ENCODE assay signal across 14 cellular contexts in the genomic region with DNA sequence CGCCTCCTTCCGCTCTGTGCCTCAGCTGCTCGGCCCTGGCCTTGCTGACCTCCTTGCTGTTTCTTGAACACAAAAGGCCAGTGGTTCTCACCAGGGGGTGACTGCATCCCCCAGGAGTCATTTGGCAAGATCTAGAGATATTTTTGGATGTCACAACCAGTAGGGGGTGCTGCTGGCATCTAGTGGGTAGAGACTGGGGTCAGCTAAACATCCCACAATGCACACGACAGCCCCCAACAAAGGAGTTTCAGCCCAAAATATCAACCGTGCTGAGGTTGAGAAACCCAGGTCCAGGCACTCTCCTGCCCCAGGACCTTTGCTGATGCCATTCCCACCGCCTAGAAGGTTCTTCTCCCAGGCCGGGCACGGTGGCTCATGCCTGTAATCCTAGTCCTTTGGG. TPM values are rescaled to one million over a fixed set of nuclear protein-coding genes. Genes with fewer than 3 reads are reported as not detected.
DNase-seq lines count a peak whose midpoint lies in the region; ATAC-seq and TF ChIP-seq lines count a peak whose summit lies in the region.
"Had no signal": no experiment of that assay in that cellular context is flagged by ENCODE, and none has a peak within 500 bp of the region (broad histone marks: within the 10 kb centered on the region; RNA-seq: fewer than 3 reads in every experiment).

No MANE protein-coding gene starts in this region.

- peak; percentile 24 for TF ChIP-seq CTCF in MCF 10A (IDR thresholded peaks at IDR 0.05; ENCODE audit: unreplicated experiment)
- TF ChIP-seq CTCF in mammary epithelial cell (conservative IDR thresholded peaks at IDR 0.05 in 1 of 2, IDR thresholded peaks at IDR 0.05 in 1 of 2; ENCODE audit: extremely low read depth in 1 of 2, insufficient read depth in 1 of 2, low read depth in 1 of 2, low read length in 2 of 2) = no peak
- TF ChIP-seq CTCF in endothelial cell (IDR thresholded peaks at IDR 0.05; ENCODE audit: unreplicated experiment) = peak; percentile 18
- peak; percentile 13 for TF ChIP-seq CTCF in upper lobe of right lung (IDR thresholded peaks at IDR 0.05)

- no peaks in the 10 kb centered on the region for H3K79me2 ChIP-seq in mammary epithelial cell (ENCODE audit: insufficient read depth, low read length)
- H3K79me2 ChIP-seq: hepatocyte had no signal

- H3K4me3 ChIP-seq in mammary epithelial cell (replicated peaks in 1 of 3; ENCODE audit: insufficient read depth in 1 of 3, low read depth in 2 of 3, low read length in 3 of 3) = no peak overlapping the region
- no peak overlapping the region for H3K4me3 ChIP-seq in upper lobe of right lung
- H3K4me3 ChIP-seq: hepatocyte, tibial nerve had no signal

- H3K27ac ChIP-seq in mammary epithelial cell (ENCODE audit: insufficient read depth, low read depth, low read length) (no peak overlapping the region), upper lobe of right lung (no peak overlapping the region)
- H3K27ac ChIP-seq: hepatocyte, neutrophil, tibial nerve had no signal

- dilution Hi-C loops in mammary epithelial cell (cut with HindIII; ENCODE audit: low sequenced_read_pairs) = no loop called here

- H3K27me3 ChIP-seq in mammary epithelial cell (ENCODE audit: insufficient read depth, low read length) (no peaks in the 10 kb centered on the region), upper lobe of right lung (no peaks in the 10 kb centered on the region)
- H3K27me3 ChIP-seq: hepatocyte, neutrophil, tibial nerve had no signal

- H3K4me1 ChIP-seq in mammary epithelial cell (ENCODE audit: insufficient read depth, low read length) (no peaks in the 10 kb centered on the region), upper lobe of right lung (no peaks in the 10 kb centered on the region)
- H3K4me1 ChIP-seq: tibial nerve had no signal

- H3K9ac ChIP-seq in mammary epithelial cell (ENCODE audit: insufficient read depth, low read length) = no peak overlapping the region

- H3K9me3 ChIP-seq in mammary epithelial cell (replicated peaks; ENCODE audit: insufficient read depth, low read length) (no peaks in the 10 kb centered on the region), upper lobe of right lung (no peaks in the 10 kb centered on the region)
- H3K9me3 ChIP-seq: neutrophil, tibial nerve had no signal

- no TSS peak for BruUV-seq in MCF 10A (replicated peaks; lab: Mats Ljungman, UMichigan)
- no TSS peak for BruUV-seq in mammary epithelial cell (replicated peaks; lab: Mats Ljungman, UMichigan)

- H3K9me3 Mint-ChIP-seq in MCF 10A (ENCODE audit: unreplicated experiment) (peaks cover 7% of the 10 kb centered on the region), endothelial cell (ENCODE audit: unreplicated experiment) (peaks cover 4% of the 10 kb centered on the region)

- H3K4me3 Mint-ChIP-seq in MCF 10A (ENCODE audit: unreplicated experiment) (no peak overlapping the region), endothelial cell (ENCODE audit: unreplicated experiment) (no peak overlapping the region)
- H3K4me3 Mint-ChIP-seq: brain had no signal

- H3K36me3 ChIP-seq in mammary epithelial cell (ENCODE audit: insufficient read depth, low read length) = no peaks in the 10 kb centered on the region
- H3K36me3 ChIP-seq in upper lobe of right lung = peaks cover 11% of the 10 kb centered on the region
- H3K36me3 ChIP-seq: tibial nerve had no signal

- H2AFZ ChIP-seq in mammary epithelial cell (ENCODE audit: low read depth, low read length) = no peak overlapping the region
- H2AFZ ChIP-seq: hepatocyte had no signal

- in situ Hi-C loops in mammary epithelial cell (cut with MboI; ENCODE audit: low sequenced_read_pairs in 2 of 2) = loop anchor here in 1 of 2 donors (10.0 kb wide), 1 partner anchor 409 kb away; no protein-coding TSS in a partner anchor

- WGBS in mammary epithelial cell (ENCODE audit: low coverage, missing lambda C conversion rate) = 92% methylated on average over 8 of the region's 8 CpGs

- POLR2A ChIA-PET in MCF 10A (lab: Yijun Ruan, JAX) = no interaction called here

- no peak for ATAC-seq in upper lobe of right lung
- no peak for ATAC-seq in HG03135 (IDR thresholded peaks at IDR 0.05; ENCODE audit: unreplicated experiment)

- H3K4me2 ChIP-seq in mammary epithelial cell (ENCODE audit: insufficient read depth, low read depth, low read length) = no peak overlapping the region
- H3K4me2 ChIP-seq: hepatocyte had no signal

- no peaks in the 10 kb centered on the region for H3K27me3 Mint-ChIP-seq in MCF 10A (ENCODE audit: insufficient read depth, unreplicated experiment)
- peaks cover 3% of the 10 kb centered on the region for H3K27me3 Mint-ChIP-seq in endothelial cell (ENCODE audit: unreplicated experiment)

- H3K36me3 Mint-ChIP-seq in MCF 10A (ENCODE audit: insufficient read depth, unreplicated experiment) (no peaks in the 10 kb centered on the region), endothelial cell (ENCODE audit: low read depth, unreplicated experiment) (no peaks in the 10 kb centered on the region)
- H3K36me3 Mint-ChIP-seq: brain had no signal

- intact Hi-C loops in MCF 10A (cut with micrococcal nuclease) (no loop called here), mammary epithelial cell (cut with micrococcal nuclease) (no loop called here), upper lobe of right lung (cut with DNase I) (no loop called here)

- no peaks in the 10 kb centered on the region for H4K20me1 ChIP-seq in mammary epithelial cell (ENCODE audit: insufficient read depth, low read length)

- H3K27ac Mint-ChIP-seq in MCF 10A (ENCODE audit: low read depth, unreplicated experiment) = no peak overlapping the region
- H3K27ac Mint-ChIP-seq in endothelial cell (ENCODE audit: unreplicated experiment) = no peak overlapping the region

- CTCF ChIA-PET in MCF 10A (lab: Yijun Ruan, JAX) (interaction anchor here (0.6 to 2.0 kb wide), 2 partner anchors 10 to 417 kb away, joined by 5 to 9 read pairs; no protein-coding TSS in a partner anchor), mammary epithelial cell (lab: Charles Lee; ENCODE audit: low non-redundant PET) (no interaction called here)

- DNase-seq in MCF 10A (ENCODE audit: unreplicated experiment) (no peak), mammary epithelial cell (no peak), NCI-H69 (lab: John Stamatoyannopoulos, UW) (peak; percentile 32), endothelial cell (ENCODE audit: low spot score) (no peak), upper lobe of right lung (no peak), T-helper 1 cell (no peak), C1 segment of cervical spinal cord (lab: John Stamatoyannopoulos, UW) (no peak)
- DNase-seq: activated CD4-positive, alpha-beta T cell treated with anti-CD3 and anti-CD28 coated beads for 4 hours had no signal

- no peaks in the 10 kb centered on the region for H3K4me1 Mint-ChIP-seq in MCF 10A (ENCODE audit: insufficient read depth, unreplicated experiment)
- no peaks in the 10 kb centered on the region for H3K4me1 Mint-ChIP-seq in endothelial cell (ENCODE audit: unreplicated experiment)
- H3K4me1 Mint-ChIP-seq: brain had no signal

RNA-seq across cellular contexts. Expression of a gene that starts 39.7 kb away (rescaled TPM):
- total RNA-seq in MCF 10A (2022) (not detected in 2 replicates), mammary epithelial cell (under 1 TPM in 1 of 2 donors, not detected in 1; 0.33 TPM), endothelial cell (ENCODE audit: unreplicated experiment) (0.36 TPM), upper lobe of right lung (42.5 TPM)
- polyA plus RNA-seq in mammary epithelial cell = 0.20 TPM
- not detected for polyA minus RNA-seq in mammary epithelial cell
- total RNA-seq: Daoy had no signal

RNA-seq across cellular contexts. Expression of a gene that starts 48.8 kb away (rescaled TPM):
- total RNA-seq in MCF 10A (2022) (37.4 and 40.1 TPM in 2 replicates), mammary epithelial cell (10 to 100 TPM; 33.8 to 74.3 TPM), endothelial cell (ENCODE audit: unreplicated experiment) (38.9 TPM), upper lobe of right lung (47.3 TPM)
- 21.2 TPM for polyA plus RNA-seq in mammary epithelial cell
- 201 TPM for polyA minus RNA-seq in mammary epithelial cell

Comparison
In these comparisons a context has a peak if more than half of its experiments do, and no peak if none do; other contexts are left out.
1. CTCF ChIP-seq: peak in MCF 10A (single experiment), endothelial cell (single experiment) and upper lobe of right lung (single experiment); none in mammary epithelial cell (0 of 2).
2. RNA of a gene that starts 39.7 kb away (total RNA-seq): 42.5 TPM in upper lobe of right lung (single experiment); 0.36 TPM in endothelial cell (single experiment), 0.33 TPM in mammary epithelial cell and not detected in MCF 10A; every median in the first group is over 10 times any median in the second.